ENCODE assay signal across 1 cellular context in the genomic region with DNA sequence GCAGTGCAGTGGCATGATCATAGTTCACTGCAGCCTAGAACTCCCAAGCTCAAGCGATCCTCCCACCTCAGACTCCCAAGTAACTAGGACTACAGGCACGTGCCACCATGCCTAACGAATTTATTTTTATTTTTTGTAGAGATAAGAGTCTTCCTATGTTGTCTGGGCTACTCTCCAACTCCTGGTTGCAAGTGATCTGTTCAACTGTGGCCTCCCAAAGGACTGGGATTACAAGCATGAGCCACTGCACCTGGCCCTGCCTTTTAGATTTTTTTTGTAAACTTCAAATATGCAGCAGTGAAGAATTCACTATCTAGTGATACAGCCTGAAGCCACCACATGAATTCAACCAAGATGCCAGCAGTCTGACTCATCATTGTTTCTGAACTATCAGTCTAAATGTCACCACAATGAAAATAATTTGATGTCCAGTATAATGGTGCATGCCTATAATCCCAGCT.
TF ChIP-seq lines count a peak whose summit lies in the region.

No MANE protein-coding gene starts in this region.

TF ChIP-seq in IMR-90, 13 proteins besides CTCF, POLR2A, EP300 and RAD21:
- TF ChIP-seq MXI1 (IDR thresholded peaks at IDR 0.05; ENCODE audit: borderline replicate concordance, low read depth, low read length) (no peak), CEBPB (IDR thresholded peaks at IDR 0.05; ENCODE audit: low read depth, low read length) (no peak), SMC3 (IDR thresholded peaks at IDR 0.05; ENCODE audit: low read depth, low read length) (no peak), CHD1 (IDR thresholded peaks at IDR 0.05; ENCODE audit: low read depth, low read length) (no peak), RCOR1 (IDR thresholded peaks at IDR 0.05; ENCODE audit: insufficient replicate concordance, low read length) (no peak), FOS (IDR thresholded peaks at IDR 0.05; ENCODE audit: low read depth, low read length) (no peak), NFE2L2 (IDR thresholded peaks at IDR 0.05; ENCODE audit: low read depth, low read length) (no peak), USF2 (IDR thresholded peaks at IDR 0.05; ENCODE audit: low read depth, low read length) (no peak), BHLHE40 (IDR thresholded peaks at IDR 0.05; ENCODE audit: low read depth, low read length) (no peak), ELK1 (IDR thresholded peaks at IDR 0.05; ENCODE audit: borderline replicate concordance, low read depth, low read length) (no peak), RFX5 (IDR thresholded peaks at IDR 0.05; ENCODE audit: low read depth, low read length) (no peak), MAFK (IDR thresholded peaks at IDR 0.05; ENCODE audit: low read depth, low read length) (no peak), MAZ (IDR thresholded peaks at IDR 0.05; ENCODE audit: borderline replicate concordance, low read depth, low read length) (no peak)
